In the genomic region with DNA sequence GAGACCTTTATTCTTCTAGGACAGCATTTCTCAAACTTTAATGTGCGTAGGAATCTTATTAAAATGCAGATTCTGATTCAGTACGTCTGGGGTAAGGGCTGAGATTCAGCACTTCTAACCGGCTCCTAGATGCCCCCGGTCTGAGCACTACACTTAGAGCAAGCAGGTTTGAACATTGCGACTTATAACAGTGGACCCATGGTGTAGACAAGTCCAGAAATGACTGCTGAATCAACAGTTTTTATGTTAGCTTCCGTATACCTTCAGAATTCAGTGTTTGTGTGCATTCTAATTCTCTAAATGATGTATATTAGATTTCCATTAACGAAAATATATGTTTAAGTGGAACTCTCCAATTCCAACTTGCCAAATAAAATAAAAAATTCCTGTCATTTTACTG, we compare ENCODE assay signal across 30 cellular contexts. TPM values are rescaled to one million over a fixed set of nuclear protein-coding genes. Genes with fewer than 3 reads are reported as not detected.
"Had no signal": no experiment of that assay in that cellular context is flagged by ENCODE, and none has a peak within 500 bp of the region (broad histone marks: within the 10 kb centered on the region; RNA-seq: fewer than 3 reads in every experiment).

No MANE protein-coding gene starts in this region.

- H3K4me1 ChIP-seq: gastrocnemius medialis, vagina had no signal

- H3K4me3 Mint-ChIP-seq: activated naive CD4-positive, alpha-beta T cell treated with anti-CD3 and anti-CD28 coated beads for 36 hours; activated T-cell treated with anti-CD3 and anti-CD28 coated beads, Interleukin-2, amount 50 U/mL, for 4 hours; brain; endodermal cell; memory B cell; nephron progenitor cell; stimulated activated naive CD8-positive, alpha-beta T cell treated with anti-CD3 and anti-CD28 coated beads, Interleukin-15, Interleukin-2, amounts not matched to agents 100 ng/mL and 50 ng/mL, for 24 hours; type B pancreatic cell had no signal

- H3K9me3 ChIP-seq: esophagus squamous epithelium, gastrocnemius medialis, thoracic aorta, vagina had no signal

- H3K4me3 ChIP-seq: coronary artery, esophagus squamous epithelium, gastrocnemius medialis, thoracic aorta, vagina had no signal

- DNase-seq: activated CD4-positive, alpha-beta T cell treated with anti-CD3 and anti-CD28 coated beads for 1 hour; activated CD4-positive, alpha-beta T cell treated with anti-CD3 and anti-CD28 coated beads, Interleukin-2, amount 50 U/mL, for 4 hours; activated CD8-positive, alpha-beta memory T cell treated with anti-CD3 and anti-CD28 coated beads for 24 hours; activated CD8-positive, alpha-beta memory T cell treated with anti-CD3 and anti-CD28 coated beads, Interleukin-2, amount 50 U/mL, for 48 hours; activated effector memory CD4-positive, alpha-beta T cell treated with Interleukin-2 at 50 U/mL for 16 hours; activated naive CD4-positive, alpha-beta T cell treated with anti-CD3 and anti-CD28 coated beads for 36 hours; activated T-cell treated with anti-CD3 and anti-CD28 coated beads, Interleukin-2, amount 50 U/mL, for 4 hours; aorta; central memory CD4-positive, alpha-beta T cell; endodermal cell; esophagus squamous epithelium; gastrocnemius medialis; kidney glomerular epithelial cell; nephron progenitor cell; right cardiac atrium; stimulated activated CD4-positive, alpha-beta T cell treated with anti-CD3 and anti-CD28 coated beads, Interleukin-12 subunit alpha, Interleukin-12 subunit beta, amount 100 ng/mL, for 4 hours; T-helper 9 cell had no signal

- H3K36me3 ChIP-seq: esophagus squamous epithelium, gastrocnemius medialis, thoracic aorta, vagina had no signal

- ATAC-seq: activated T-cell treated with anti-CD3 and anti-CD28 coated beads, Interleukin-2, amount 50 U/mL, for 4 hours; gastrocnemius medialis; right cardiac atrium had no signal

- H3K79me2 ChIP-seq: parathyroid adenoma had no signal

- H3K9ac ChIP-seq: parathyroid adenoma had no signal

- H3K36me3 Mint-ChIP-seq: brain, type B pancreatic cell had no signal

- H3K27ac Mint-ChIP-seq: activated naive CD4-positive, alpha-beta T cell treated with anti-CD3 and anti-CD28 coated beads for 36 hours; endodermal cell; memory B cell; nephron progenitor cell; stimulated activated naive CD8-positive, alpha-beta T cell treated with anti-CD3 and anti-CD28 coated beads, Interleukin-15, Interleukin-2, amounts not matched to agents 100 ng/mL and 50 ng/mL, for 24 hours; type B pancreatic cell had no signal

- H3K27me3 Mint-ChIP-seq: memory B cell; stimulated activated naive CD8-positive, alpha-beta T cell treated with anti-CD3 and anti-CD28 coated beads, Interleukin-15, Interleukin-2, amounts not matched to agents 100 ng/mL and 50 ng/mL, for 24 hours; type B pancreatic cell had no signal

- H3K9me3 Mint-ChIP-seq: activated naive CD4-positive, alpha-beta T cell treated with anti-CD3 and anti-CD28 coated beads for 36 hours; activated T-cell treated with anti-CD3 and anti-CD28 coated beads, Interleukin-2, amount 50 U/mL, for 4 hours; endodermal cell; memory B cell; nephron progenitor cell; stimulated activated naive CD8-positive, alpha-beta T cell treated with anti-CD3 and anti-CD28 coated beads, Interleukin-15, Interleukin-2, amounts not matched to agents 100 ng/mL and 50 ng/mL, for 24 hours; type B pancreatic cell had no signal

- H3K27me3 ChIP-seq: gastrocnemius medialis, vagina had no signal

- H2AFZ ChIP-seq: parathyroid adenoma had no signal

- H3K27ac ChIP-seq: coronary artery, esophagus squamous epithelium, gastrocnemius medialis, parathyroid adenoma, thoracic aorta, vagina had no signal

RNA-seq across cellular contexts. Expression of gene CPB2, which starts 17.5 kb away (rescaled TPM):
- total RNA-seq: activated naive CD4-positive, alpha-beta T cell treated with anti-CD3 and anti-CD28 coated beads for 36 hours; aorta; endodermal cell; esophagus squamous epithelium; mononuclear cell; myocyte; pulmonary artery endothelial cell; right cardiac atrium; skeletal muscle tissue; T-helper 1 cell treated with Interleukin-12 subunit alpha and Interleukin-12 subunit beta and Interleukin-4 antibody, amounts not matched to agents 30 ng/mL and 1 ng/mL, for 36 hours; thoracic aorta; vagina had no signal
- polyA plus RNA-seq: aorta, right cardiac atrium had no signal

RNA-seq across cellular contexts. Expression of gene LCP1, which starts 59.7 kb away (rescaled TPM):
- total RNA-seq: myocyte had no signal
